Comparison of ENCODE assay signal across 8 cellular contexts in genomic region chr3:160129459-160130061, GRCh38.
DNase-seq lines count a peak whose midpoint lies in the region; ATAC-seq and TF ChIP-seq lines count a peak whose summit lies in the region.

No MANE protein-coding gene starts in this region.

- no peak overlapping the region for H3K4me3 Mint-ChIP-seq in T-helper 17 cell

- H3K9me3 ChIP-seq in T-helper 17 cell (ENCODE audit: control insufficient read depth, low read length, poor library complexity, severe bottlenecking): no peaks in the 10 kb centered on the region
- no peaks in the 10 kb centered on the region for H3K9me3 ChIP-seq in mesenchymal stem cell (ENCODE audit: control insufficient read depth, low read length)
- no peaks in the 10 kb centered on the region for H3K9me3 ChIP-seq in esophagus muscularis mucosa

- H3K79me1 ChIP-seq in mesenchymal stem cell (replicated peaks; ENCODE audit: low read length, poor library complexity, severe bottlenecking): no peaks in the 10 kb centered on the region

- no peak overlapping the region for H2BK5ac ChIP-seq in mesenchymal stem cell (ENCODE audit: low read depth, low read length, poor library complexity, severe bottlenecking)

- ATAC-seq in GM18867 (IDR thresholded peaks at IDR 0.05; ENCODE audit: unreplicated experiment) (peak; percentile 76), HG03175 (IDR thresholded peaks at IDR 0.05; ENCODE audit: unreplicated experiment) (peak; percentile 75), T-helper 17 cell (peak; percentile 40), GM19397 (IDR thresholded peaks at IDR 0.05; ENCODE audit: unreplicated experiment) (no peak), HG03025 (IDR thresholded peaks at IDR 0.05; ENCODE audit: low FRiP score, unreplicated experiment) (no peak)

- peak overlapping the region in 1 of 2 experiments; percentile 86 for H2BK12ac ChIP-seq in mesenchymal stem cell (ENCODE audit: low read length in 2 of 2)

- H3K27me3 Mint-ChIP-seq in T-helper 17 cell: peaks cover 43% of the 10 kb centered on the region

- peak overlapping the region; percentile 65 for H4K8ac ChIP-seq in mesenchymal stem cell (ENCODE audit: low read length)

- intact Hi-C loops in esophagus muscularis mucosa (cut with DNase I): no loop called here

- no peak overlapping the region for H3K9ac ChIP-seq in mesenchymal stem cell (ENCODE audit: low read length)

- no peaks in the 10 kb centered on the region for H3K27me3 ChIP-seq in mesenchymal stem cell (ENCODE audit: control insufficient read depth in 1 of 2, insufficient read depth in 1 of 2, low read length in 2 of 2)
- no peaks in the 10 kb centered on the region for H3K27me3 ChIP-seq in esophagus muscularis mucosa

- no peak for TF ChIP-seq EP300 in esophagus muscularis mucosa (IDR thresholded peaks at IDR 0.05)

- peak overlapping the region in 1 of 2 experiments; percentile 59 for H3K4ac ChIP-seq in mesenchymal stem cell (ENCODE audit: low read depth in 1 of 2, low read length in 2 of 2)

- H3K27ac Mint-ChIP-seq in T-helper 17 cell: no peak overlapping the region

- peak overlapping the region; percentile 93 for H2AK5ac ChIP-seq in mesenchymal stem cell (ENCODE audit: low read length, severe bottlenecking)

- H3K4me1 Mint-ChIP-seq in T-helper 17 cell: peaks cover 3% of the 10 kb centered on the region

- H3K27ac ChIP-seq in mesenchymal stem cell (ENCODE audit: low read length, poor library complexity, severe bottlenecking): peak overlapping the region; percentile 72
- H3K27ac ChIP-seq in esophagus muscularis mucosa (replicated peaks in 1 of 4): no peak overlapping the region

- no peak for TF ChIP-seq POLR2A in esophagus muscularis mucosa (IDR thresholded peaks at IDR 0.05; ENCODE audit: low read depth)

- no peak overlapping the region for H3K14ac ChIP-seq in mesenchymal stem cell (ENCODE audit: low read length in 2 of 2)

- TF ChIP-seq CTCF in esophagus muscularis mucosa (IDR thresholded peaks at IDR 0.05): no peak

- H3K23ac ChIP-seq in mesenchymal stem cell (ENCODE audit: low read length in 2 of 2): no peak overlapping the region

- H3K18ac ChIP-seq in mesenchymal stem cell (ENCODE audit: low read depth in 1 of 2, low read length in 2 of 2): peak overlapping the region in 1 of 2 experiments; percentile 87

- H2BK15ac ChIP-seq in mesenchymal stem cell (ENCODE audit: low read depth, poor library complexity, severe bottlenecking): no peak overlapping the region

- H3K4me1 ChIP-seq in mesenchymal stem cell (ENCODE audit: control insufficient read depth, insufficient read depth, low read depth, low read length): peaks cover 4% of the 10 kb centered on the region
- peaks cover 0 to 3% (median 0%) of the 10 kb centered on the region in 4 donors for H3K4me1 ChIP-seq in esophagus muscularis mucosa

- no peaks in the 10 kb centered on the region for H3K36me3 Mint-ChIP-seq in T-helper 17 cell (ENCODE audit: low read depth)

- no peaks in the 10 kb centered on the region for H3K36me3 ChIP-seq in mesenchymal stem cell (ENCODE audit: control insufficient read depth in 1 of 2, insufficient read depth in 2 of 2, low read depth in 1 of 2, low read length in 2 of 2)
- no peaks in the 10 kb centered on the region for H3K36me3 ChIP-seq in esophagus muscularis mucosa

- no peak overlapping the region for H2AFZ ChIP-seq in mesenchymal stem cell (ENCODE audit: low read depth, low read length)

- no peak overlapping the region for H4K91ac ChIP-seq in mesenchymal stem cell (ENCODE audit: low read length)

- 37% methylated on average over 3 of the region's 4 CpGs for WGBS in mesenchymal stem cell
- WGBS in esophagus muscularis mucosa: 36% methylated on average over 4 of the region's 4 CpGs

- H3K4me3 ChIP-seq in mesenchymal stem cell (ENCODE audit: insufficient read depth in 1 of 2, low read depth in 1 of 2, low read length in 2 of 2): peak overlapping the region in 1 of 2 experiments; percentile 20
- H3K4me3 ChIP-seq in esophagus muscularis mucosa: no peak overlapping the region

- DNase-seq in T-helper 17 cell (no peak), mesenchymal stem cell (peak; percentile 97), NCI-H446 (lab: John Stamatoyannopoulos, UW) (no peak), esophagus muscularis mucosa (ENCODE audit: extremely low spot score) (no peak)

- H3K4me2 ChIP-seq in mesenchymal stem cell (ENCODE audit: low read length, poor library complexity, severe bottlenecking): no peak overlapping the region

- H2BK120ac ChIP-seq in mesenchymal stem cell (ENCODE audit: low read depth, low read length): no peak overlapping the region

Comparison
In these comparisons a context has a peak if more than half of its experiments do, and no peak if none do; other contexts are left out.
1. ATAC-seq: peak in GM18867 (single experiment), HG03175 (single experiment) and T-helper 17 cell (single experiment); none in GM19397 (single experiment) and HG03025 (single experiment).